ENCODE assay signal across 13 cellular contexts in genomic region chr4:23857353-23857752, GRCh38. TPM values are rescaled to one million over a fixed set of nuclear protein-coding genes. Genes with fewer than 3 reads are reported as not detected.
A peak's percentile ranks its signal among the peaks of the same experiment; 100 is the strongest.
DNase-seq lines count a peak whose midpoint lies in the region; ATAC-seq and TF ChIP-seq lines count a peak whose summit lies in the region.
"Had no signal": no experiment of that assay in that cellular context is flagged by ENCODE, and none has a peak within 500 bp of the region (broad histone marks: within the 10 kb centered on the region; RNA-seq: fewer than 3 reads in every experiment).

No MANE protein-coding gene starts in this region.

- no peaks in the 10 kb centered on the region for H3K27me3 Mint-ChIP-seq in CD4-positive, alpha-beta memory T cell
- H3K27me3 Mint-ChIP-seq: stimulated activated naive CD8-positive, alpha-beta T cell treated with anti-CD3 and anti-CD28 coated beads, Interleukin-15, amount 100 ng/mL, for 72 hours had no signal

- no peak overlapping the region for H3K4me3 ChIP-seq in CD4-positive, alpha-beta memory T cell (ENCODE audit: low read length in 2 of 2)
- H3K4me3 ChIP-seq: coronary artery had no signal

- H3K27me3 ChIP-seq in foreskin keratinocyte: no peaks in the 10 kb centered on the region
- H3K27me3 ChIP-seq in CD4-positive, alpha-beta memory T cell (ENCODE audit: insufficient read depth, low read length): no peaks in the 10 kb centered on the region

- POLR2A ChIA-PET in CD4-positive, alpha-beta memory T cell (lab: Charles Lee; ENCODE audit: partially characterized antibody): no interaction called here

- H3K9me3 Mint-ChIP-seq in CD4-positive, alpha-beta memory T cell: peaks cover 0 to 12% (median 2%) of the 10 kb centered on the region in 8 donors

- no peak overlapping the region for H3K27ac ChIP-seq in VCaP
- H3K27ac ChIP-seq in foreskin keratinocyte: no peak overlapping the region
- no peak overlapping the region for H3K27ac ChIP-seq in CD4-positive, alpha-beta memory T cell (ENCODE audit: low read depth, low read length)
- H3K27ac ChIP-seq: coronary artery had no signal

- H3K4me1 Mint-ChIP-seq in CD4-positive, alpha-beta memory T cell: no peaks in the 10 kb centered on the region
- H3K4me1 Mint-ChIP-seq: naive thymus-derived CD8-positive, alpha-beta T cell; stimulated activated naive CD8-positive, alpha-beta T cell treated with anti-CD3 and anti-CD28 coated beads, Interleukin-15, amount 100 ng/mL, for 72 hours had no signal

- no peak for ATAC-seq in foreskin keratinocyte
- ATAC-seq in GM19351 (IDR thresholded peaks at IDR 0.05; ENCODE audit: unreplicated experiment): no peak
- ATAC-seq: naive thymus-derived CD8-positive, alpha-beta T cell; stimulated activated naive CD8-positive, alpha-beta T cell treated with anti-CD3 and anti-CD28 coated beads, Interleukin-15, amount 100 ng/mL, for 72 hours had no signal

- DNase-seq in DMS53 treated with DMSO at 0.1 percent for 48 hours (lab: John Stamatoyannopoulos, UW; ENCODE audit: unreplicated experiment) (peak; percentile 5), foreskin keratinocyte (peak in 1 of 2 donors; percentile 4), renal cortical epithelial cell (ENCODE audit: low read depth) (peak; percentile 54), NCI-H748 (lab: John Stamatoyannopoulos, UW; ENCODE audit: unreplicated experiment) (no peak), NCI-H1930 (lab: John Stamatoyannopoulos, UW) (no peak)
- no peak for DNase-seq in CD4-positive, alpha-beta memory T cell
- DNase-seq: activated T-cell treated with anti-CD3 and anti-CD28 coated beads, Interleukin-2, amount 50 U/mL, for 48 hours; naive thymus-derived CD8-positive, alpha-beta T cell; NCI-H2107; stimulated activated naive CD8-positive, alpha-beta T cell treated with anti-CD3 and anti-CD28 coated beads, Interleukin-15, amount 100 ng/mL, for 72 hours had no signal

- CTCF ChIA-PET in CD4-positive, alpha-beta memory T cell (lab: Charles Lee; ENCODE audit: partially characterized antibody): no interaction called here

- H3K27ac Mint-ChIP-seq in CD4-positive, alpha-beta memory T cell: no peak overlapping the region
- H3K27ac Mint-ChIP-seq: naive thymus-derived CD8-positive, alpha-beta T cell; stimulated activated naive CD8-positive, alpha-beta T cell treated with anti-CD3 and anti-CD28 coated beads, Interleukin-15, amount 100 ng/mL, for 72 hours had no signal

- TF ChIP-seq CTCF in VCaP (conservative IDR thresholded peaks at IDR 0.05) (peak; percentile 45), foreskin keratinocyte (conservative IDR thresholded peaks at IDR 0.05) (peak; percentile 49)

- no peaks in the 10 kb centered on the region for H3K9me3 ChIP-seq in CD4-positive, alpha-beta memory T cell (ENCODE audit: control insufficient read depth in 1 of 2, low read length in 2 of 2)

- no peak overlapping the region for H3K4me3 Mint-ChIP-seq in CD4-positive, alpha-beta memory T cell
- H3K4me3 Mint-ChIP-seq: naive thymus-derived CD8-positive, alpha-beta T cell; stimulated activated naive CD8-positive, alpha-beta T cell treated with anti-CD3 and anti-CD28 coated beads, Interleukin-15, amount 100 ng/mL, for 72 hours had no signal

- H3K36me3 Mint-ChIP-seq in CD4-positive, alpha-beta memory T cell: no peaks in the 10 kb centered on the region
- H3K36me3 Mint-ChIP-seq: naive thymus-derived CD8-positive, alpha-beta T cell had no signal

- intact Hi-C loops in CD4-positive, alpha-beta memory T cell (cut with micrococcal nuclease): no loop called here

- no peaks in the 10 kb centered on the region for H3K4me1 ChIP-seq in foreskin keratinocyte
- no peaks in the 10 kb centered on the region for H3K4me1 ChIP-seq in CD4-positive, alpha-beta memory T cell (ENCODE audit: insufficient read depth, low read length)

- no peaks in the 10 kb centered on the region for H3K36me3 ChIP-seq in CD4-positive, alpha-beta memory T cell (ENCODE audit: insufficient read depth, low read length)

RNA-seq across cellular contexts. Expression of gene PPARGC1A, which starts 32.5 kb away (rescaled TPM):
- not detected in 2 replicates for total RNA-seq in foreskin keratinocyte
- polyA plus RNA-seq in foreskin keratinocyte: not detected in 2 replicates
- total RNA-seq in renal cortical epithelial cell: 2.3 and 62.4 TPM in 2 replicates
- not detected for total RNA-seq in CD4-positive, alpha-beta memory T cell
- polyA plus RNA-seq in CD4-positive, alpha-beta memory T cell: not detected
- total RNA-seq: naive thymus-derived CD8-positive, alpha-beta T cell had no signal
- polyA plus RNA-seq: naive thymus-derived CD8-positive, alpha-beta T cell had no signal

Comparison
In these comparisons a context has a peak if more than half of its experiments do, and no peak if none do; other contexts are left out.
1. DNase-seq: peak in DMS53 treated with DMSO at 0.1 percent for 48 hours (single experiment) and renal cortical epithelial cell (single experiment); none in NCI-H748 (single experiment), CD4-positive, alpha-beta memory T cell (0 of 5) and NCI-H1930 (0 of 2).